In genomic region chr1:110548381-110548780, GRCh38 we compare ENCODE assay signal across 10 cellular contexts. TPM values are rescaled to one million over a fixed set of nuclear protein-coding genes. Genes with fewer than 3 reads are reported as not detected.
DNase-seq lines count a peak whose midpoint lies in the region; ATAC-seq, FAIRE-seq and TF ChIP-seq lines count a peak whose summit lies in the region.
"Had no signal": no experiment of that assay in that cellular context is flagged by ENCODE, and none has a peak within 500 bp of the region (broad histone marks: within the 10 kb centered on the region; RNA-seq: fewer than 3 reads in every experiment).

No MANE protein-coding gene starts in this region.

- CTCF ChIA-PET in HCT116 (lab: Charles Lee), result no interaction called here

- H3K36me3 ChIP-seq in BE2C (no peaks in the 10 kb centered on the region), HCT116 (ENCODE audit: control insufficient read depth in 1 of 2, insufficient read depth in 2 of 2, low read length in 2 of 2) (no peaks in the 10 kb centered on the region), kidney epithelial cell (ENCODE audit: control insufficient read depth, insufficient read depth, low read length) (no peaks in the 10 kb centered on the region), tibial artery (no peaks in the 10 kb centered on the region)

- no peaks in the 10 kb centered on the region for H3K9me3 ChIP-seq in BE2C
- H3K9me3 ChIP-seq in HCT116 (ENCODE audit: control insufficient read depth in 1 of 2, insufficient read depth in 1 of 2, low read depth in 1 of 2, low read length in 2 of 2), result no peaks in the 10 kb centered on the region
- H3K9me3 ChIP-seq in tibial artery, result no peaks in the 10 kb centered on the region

- no peaks in the 10 kb centered on the region for H3K79me2 ChIP-seq in HCT116 (ENCODE audit: insufficient read depth, low read length)

- intact Hi-C loops in HCT116 (cut with micrococcal nuclease) (no loop called here), tibial artery (cut with DNase I; ENCODE audit: low total_unique reads) (no loop called here)

- BruUV-seq in HCT116 (replicated peaks; lab: Mats Ljungman, UMichigan), result no TSS peak

- no peak overlapping the region for H3K4me2 ChIP-seq in HCT116 (ENCODE audit: low read length)

- POLR2A ChIA-PET in HCT116 (lab: Charles Lee), result no interaction called here

- peak; percentile 34 for TF ChIP-seq RAD21 in HCT116 (IDR thresholded peaks at IDR 0.05; ENCODE audit: low read depth)

- H3K9me2 ChIP-seq in HCT116 (ENCODE audit: insufficient read depth), result no peaks in the 10 kb centered on the region

- peak; percentile 95 for ATAC-seq in HCT116

- no peak for FAIRE-seq in HTR-8/SVneo (lab: Jason Lieb, UNC)

- H3K27me3 ChIP-seq in BE2C (no peaks in the 10 kb centered on the region; the same call in 1 of the 2 replicates), HCT116 (ENCODE audit: insufficient read depth, low read length) (peaks cover 44% of the 10 kb centered on the region; the same call in 1 of the 2 replicates), kidney epithelial cell (ENCODE audit: control insufficient read depth, insufficient read depth, low read length) (peaks cover 6% of the 10 kb centered on the region), tibial artery (peaks cover 0 to 9% of the 10 kb centered on the region in 2 donors)

- H3K4me3 ChIP-seq in BE2C (ENCODE audit: low read depth, low read length) (no peak overlapping the region), HCT116 (replicated peaks in 1 of 2; ENCODE audit: low read depth in 1 of 2, low read length in 2 of 2) (no peak overlapping the region), kidney epithelial cell (ENCODE audit: low read depth, low read length) (no peak overlapping the region), tibial artery (no peak overlapping the region)

- H3K4me1 ChIP-seq in BE2C, result no peaks in the 10 kb centered on the region
- H3K4me1 ChIP-seq in HCT116 (ENCODE audit: control insufficient read depth in 1 of 2, insufficient read depth in 2 of 2, low read length in 2 of 2), result no peaks in the 10 kb centered on the region
- no peaks in the 10 kb centered on the region for H3K4me1 ChIP-seq in tibial artery

- H3K9ac ChIP-seq in HCT116 (ENCODE audit: low read length), result no peak overlapping the region

- RAD21 ChIA-PET in HCT116 (lab: Charles Lee; ENCODE audit: low non-redundant PET in 1 of 2, low total read pairs in 2 of 2, uncharacterized antibody in 2 of 2, unreplicated experiment in 2 of 2), result no interaction called here

- no peaks in the 10 kb centered on the region for H4K20me1 ChIP-seq in HCT116 (ENCODE audit: insufficient read depth)

- TF ChIP-seq CTCF in BE2C (IDR thresholded peaks at IDR 0.05; ENCODE audit: low read depth, low read length) (peak; percentile 81), HCT116 (IDR thresholded peaks at IDR 0.05 in 2 of 3, conservative IDR thresholded peaks at IDR 0.05 in 1 of 3; ENCODE audit: borderline replicate concordance in 1 of 3, insufficient read depth in 1 of 3, low read depth in 2 of 3, low read length in 2 of 3) (peak in 2 of 3 experiments; percentile 68 to 78; a peak in 4 of 6 replicates), kidney epithelial cell (IDR thresholded peaks at IDR 0.05; ENCODE audit: insufficient read depth, low read length, poor library complexity, severe bottlenecking) (peak; percentile 42), tibial artery (IDR thresholded peaks at IDR 0.05) (peak in 1 of 2 experiments; percentile 11)

- DNase-seq in BE2C (peak; percentile 63), HCT116 (ENCODE audit: low read depth, low spot score) (peak; percentile 22), SHP77 treated with DMSO at 0.1 percent for 48 hours (lab: John Stamatoyannopoulos, UW) (peak; percentile 33), kidney epithelial cell (ENCODE audit: low read depth) (no peak), HTR-8/SVneo (ENCODE audit: insufficient read length, low spot score) (no peak), NOMO-1 treated with DMSO at 0.1 percent for 48 hours (lab: John Stamatoyannopoulos, UW; ENCODE audit: unreplicated experiment) (no peak), tibial artery (no peak)
- DNase-seq in activated CD8-positive, alpha-beta memory T cell treated with anti-CD3 and anti-CD28 coated beads, Interleukin-2, amount 50 U/mL, for 4 hours, result no peak
- DNase-seq: stimulated activated naive B cell treated with anti-CD40 and anti-IgM and Interleukin-4, amounts not matched to agents 10 μg/mL and 1 μg/mL and 100 μg/mL, for 72 hours had no signal

- TF ChIP-seq POLR2A in HCT116 (IDR thresholded peaks at IDR 0.05; ENCODE audit: borderline replicate concordance, extremely low read depth, insufficient read depth, insufficient read length), result no peak

- H3K27ac ChIP-seq in HCT116 (ENCODE audit: low read depth, low read length), result no peak overlapping the region
- H3K27ac ChIP-seq in tibial artery, result no peak overlapping the region

- H2AFZ ChIP-seq in HCT116 (ENCODE audit: low read depth, low read length, poor library complexity, severe bottlenecking), result no peak overlapping the region

TF ChIP-seq in HCT116, 20 proteins besides CTCF, POLR2A, EP300 and RAD21:
- TF ChIP-seq REST (IDR thresholded peaks at IDR 0.05; ENCODE audit: low read depth) (no peak), ZBTB33 (IDR thresholded peaks at IDR 0.05; ENCODE audit: extremely low read depth, insufficient replicate concordance, low read length) (no peak), ELF1 (IDR thresholded peaks at IDR 0.05; ENCODE audit: borderline replicate concordance, low read depth) (no peak), ZNF274 (IDR thresholded peaks at IDR 0.05; ENCODE audit: low read depth, low read length) (no peak), SP1 (IDR thresholded peaks at IDR 0.05; ENCODE audit: low read depth) (no peak), ZFX (IDR thresholded peaks at IDR 0.05) (no peak), POLR2AphosphoS5 (IDR thresholded peaks at IDR 0.05; ENCODE audit: low read depth, low read length) (no peak), ATF3 (IDR thresholded peaks at IDR 0.05) (no peak), CBX3 (IDR thresholded peaks at IDR 0.05; ENCODE audit: low read depth) (no peak), TCF7L2 (IDR thresholded peaks at IDR 0.05; ENCODE audit: borderline replicate concordance, extremely low read depth, insufficient read depth, insufficient read length) (no peak), EZH2phosphoT487 (IDR thresholded peaks at IDR 0.05; ENCODE audit: borderline replicate concordance) (no peak), SRF (IDR thresholded peaks at IDR 0.05; ENCODE audit: low read depth) (no peak), EZH2 (IDR thresholded peaks at IDR 0.05) (no peak)
- TF ChIP-seq, protein P1, sequence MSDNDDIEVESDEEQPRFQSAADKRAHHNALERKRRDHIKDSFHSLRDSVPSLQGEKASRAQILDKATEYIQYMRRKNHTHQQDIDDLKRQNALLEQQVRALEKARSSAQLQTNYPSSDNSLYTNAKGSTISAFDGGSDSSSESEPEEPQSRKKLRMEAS (IDR thresholded peaks at IDR 0.05), result no peak

RNA-seq across cellular contexts. Expression of gene KCNA10, which starts 29.4 kb away (rescaled TPM):
- polyA plus RNA-seq in BE2C (2012; ENCODE audit: insufficient read depth, insufficient read length, low read depth), result not detected
- total RNA-seq in HCT116 (2021; ENCODE audit: unreplicated experiment) (not detected), kidney epithelial cell (not detected in 2 replicates)
- polyA plus RNA-seq in HCT116 (2012), result not detected in 2 replicates
- total RNA-seq: activated CD8-positive, alpha-beta memory T cell treated with anti-CD3 and anti-CD28 coated beads for 36 hours had no signal

RNA-seq across cellular contexts. Expression of gene KCNA2, which starts 57.8 kb away (rescaled TPM):
- polyA plus RNA-seq in BE2C (2012; ENCODE audit: insufficient read depth, insufficient read length, low read depth), result 0.15 TPM
- not detected for total RNA-seq in HCT116 (2021; ENCODE audit: unreplicated experiment)
- not detected in 2 replicates for polyA plus RNA-seq in HCT116 (2012)
- total RNA-seq in kidney epithelial cell, result not detected in 2 replicates

Comparison
In these comparisons a context has a peak if more than half of its experiments do, and no peak if none do; other contexts are left out.
1. DNase-seq: peak in BE2C (single experiment), HCT116 (single experiment) and SHP77 treated with DMSO at 0.1 percent for 48 hours (single experiment); none in kidney epithelial cell (single experiment), HTR-8/SVneo (single experiment), NOMO-1 treated with DMSO at 0.1 percent for 48 hours (single experiment), activated CD8-positive, alpha-beta memory T cell treated with anti-CD3 and anti-CD28 coated beads, Interleukin-2, amount 50 U/mL, for 4 hours (single experiment) and tibial artery (0 of 2).